Comparison of ENCODE assay signal across 8 cellular contexts in the genomic region with DNA sequence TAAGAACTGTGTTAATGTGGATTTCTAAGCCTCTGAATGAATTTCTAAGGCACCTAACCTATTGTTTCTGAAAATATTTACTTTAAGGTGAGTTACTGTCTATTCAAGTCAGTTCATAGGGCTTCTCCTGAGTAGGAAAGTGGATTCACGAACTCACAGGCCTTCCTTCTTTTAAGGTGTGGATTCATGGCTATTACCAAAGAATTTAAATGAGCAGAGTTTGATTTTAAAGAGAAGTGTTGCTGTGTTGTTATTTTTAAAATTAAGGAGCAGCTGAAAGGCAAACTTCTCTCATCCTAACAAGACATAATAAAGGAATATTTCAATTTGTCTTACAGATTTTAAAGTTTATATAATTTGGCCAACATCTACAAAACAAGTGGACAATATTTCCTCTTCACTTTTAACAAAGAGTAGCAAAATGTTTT. TPM values are rescaled to one million over a fixed set of nuclear protein-coding genes. Genes with fewer than 3 reads are reported as not detected.
DNase-seq lines count a peak whose midpoint lies in the region; ATAC-seq and TF ChIP-seq lines count a peak whose summit lies in the region.

No MANE protein-coding gene starts in this region.

- no peaks in the 10 kb centered on the region for H3K9me3 ChIP-seq in WERI-Rb-1 (ENCODE audit: severe bottlenecking)

- CTCF ChIA-PET in GM10248 (lab: Yijun Ruan, JAX) = interaction anchor here (0.8 to 4.6 kb wide), 5 partner anchors 14 to 250 kb away, joined by 3 to 49 read pairs (median 5); no protein-coding TSS in a partner anchor

- intact Hi-C loops in left colon (cut with DNase I, micrococcal nuclease) = no loop called here

- H3K36me3 ChIP-seq in WERI-Rb-1 = peaks cover 8% of the 10 kb centered on the region

- peak overlapping the region; percentile 98 for H3K4me3 ChIP-seq in WERI-Rb-1 (ENCODE audit: low read depth, low read length)

- TF ChIP-seq CTCF in WERI-Rb-1 (IDR thresholded peaks at IDR 0.05; ENCODE audit: low read depth, low read length) = no peak
- no peak for TF ChIP-seq CTCF in GM10248 (IDR thresholded peaks at IDR 0.05; ENCODE audit: control extremely low read depth, extremely low read depth, low read depth, missing control alignments)

- H3K27ac ChIP-seq in WERI-Rb-1 = peak overlapping the region; percentile 97

- POLR2A ChIA-PET in GM10248 (lab: Yijun Ruan, JAX) = no interaction called here

- H3K27me3 ChIP-seq in WERI-Rb-1 (ENCODE audit: insufficient read depth, low read depth, severe bottlenecking) = no peaks in the 10 kb centered on the region

- ATAC-seq in GM18502 (IDR thresholded peaks at IDR 0.05; ENCODE audit: poor library complexity, unreplicated experiment) (peak; percentile 34), HG02852 (IDR thresholded peaks at IDR 0.05; ENCODE audit: unreplicated experiment) (peak; percentile 35), left colon (peak; percentile 46)

- DNase-seq in WERI-Rb-1 (no peak), left colon (no peak), COLO668 (lab: John Stamatoyannopoulos, UW; ENCODE audit: unreplicated experiment) (no peak), GDM1 (lab: John Stamatoyannopoulos, UW) (no peak), C1 segment of cervical spinal cord (lab: John Stamatoyannopoulos, UW) (no peak), GM10248 (ENCODE audit: extremely low spot score) (no peak)

RNA-seq across cellular contexts. Expression of gene TSPYL4, which starts 0.4 kb away (rescaled TPM):
- total RNA-seq in left colon = 1 to 10 TPM; 5.7 to 7.5 TPM

RNA-seq across cellular contexts. Expression of gene TSPYL1, which starts 25.4 kb away (rescaled TPM):
- total RNA-seq in left colon = 10 to 100 TPM; 70.1 to 80.1 TPM
